8 cellular contexts compared by ENCODE assay signal in genomic region chr4:52713456-52713937, GRCh38. TPM values are rescaled to one million over a fixed set of nuclear protein-coding genes. Genes with fewer than 3 reads are reported as not detected.
A peak's percentile ranks its signal among the peaks of the same experiment; 100 is the strongest.
DNase-seq lines count a peak whose midpoint lies in the region; ATAC-seq and TF ChIP-seq lines count a peak whose summit lies in the region.

No MANE protein-coding gene starts in this region.

- H3K9me3 ChIP-seq in BE2C (no peaks in the 10 kb centered on the region), mammary epithelial cell (replicated peaks; ENCODE audit: insufficient read depth, low read length) (no peaks in the 10 kb centered on the region), muscle layer of colon (ENCODE audit: low read length) (no peaks in the 10 kb centered on the region)

- TF ChIP-seq EP300 in Ishikawa (IDR thresholded peaks at IDR 0.05; ENCODE audit: borderline replicate concordance) = no peak

- H3K79me2 ChIP-seq in mammary epithelial cell (ENCODE audit: insufficient read depth, low read length) = peaks cover 32% of the 10 kb centered on the region

- peak overlapping the region; percentile 69 for H3K4me3 ChIP-seq in BE2C (ENCODE audit: low read depth, low read length)
- H3K4me3 ChIP-seq in mammary epithelial cell (replicated peaks in 1 of 3; ENCODE audit: insufficient read depth in 1 of 3, low read depth in 2 of 3, low read length in 3 of 3) = peak overlapping the region; percentile 80 to 85 (median 82)
- H3K4me3 ChIP-seq in muscle layer of colon (ENCODE audit: low read depth in 1 of 2, low read length in 2 of 2) = peak overlapping the region in 1 of 2 donors; percentile 87

- CTCF ChIA-PET in mammary epithelial cell (lab: Charles Lee; ENCODE audit: low non-redundant PET) = no interaction called here

- H3K4me2 ChIP-seq in mammary epithelial cell (ENCODE audit: insufficient read depth, low read depth, low read length) = peak overlapping the region; percentile 87

- H3K4me1 ChIP-seq in BE2C = no peaks in the 10 kb centered on the region
- peaks cover 31% of the 10 kb centered on the region for H3K4me1 ChIP-seq in mammary epithelial cell (ENCODE audit: insufficient read depth, low read length)
- peaks cover 18% of the 10 kb centered on the region for H3K4me1 ChIP-seq in muscle layer of colon (ENCODE audit: insufficient read depth, low read length)

- intact Hi-C loops in mammary epithelial cell (cut with micrococcal nuclease) = loop anchor here (2.0 to 5.0 kb wide), 5 partner anchors 56 to 269 kb away; partner anchors contain the start of gene USP46

- WGBS in mammary epithelial cell (ENCODE audit: low coverage, missing lambda C conversion rate) = 67% methylated on average over 12 of the region's 12 CpGs

- H3K27ac ChIP-seq in mammary epithelial cell (ENCODE audit: insufficient read depth, low read depth, low read length) (peak overlapping the region; percentile 84), muscle layer of colon (ENCODE audit: low read depth, low read length) (no peak overlapping the region)

- H3K9ac ChIP-seq in mammary epithelial cell (ENCODE audit: insufficient read depth, low read length) (peak overlapping the region; percentile 84), muscle layer of colon (ENCODE audit: low read length) (peak overlapping the region; percentile 44)

- H3K36me3 ChIP-seq in BE2C (peaks cover 42% of the 10 kb centered on the region), mammary epithelial cell (ENCODE audit: insufficient read depth, low read length) (peaks cover 33% of the 10 kb centered on the region), muscle layer of colon (ENCODE audit: insufficient read depth, low read length) (peaks cover 9% of the 10 kb centered on the region)

- in situ Hi-C loops in mammary epithelial cell (cut with MboI; ENCODE audit: low sequenced_read_pairs in 2 of 2) = loop anchor here in 1 of 2 donors (5.0 kb wide), 1 partner anchor 166 kb away; no protein-coding TSS in a partner anchor

- ATAC-seq in GM21576 (IDR thresholded peaks at IDR 0.05; ENCODE audit: unreplicated experiment) = no peak

- TF ChIP-seq RAD21 in Ishikawa (IDR thresholded peaks at IDR 0.05; ENCODE audit: low read depth) = no peak

- H2AFZ ChIP-seq in mammary epithelial cell (ENCODE audit: low read depth, low read length) = no peak overlapping the region

- dilution Hi-C loops in mammary epithelial cell (cut with HindIII; ENCODE audit: low sequenced_read_pairs) = no loop called here

- DNase-seq in BE2C (peak; percentile 9), mammary epithelial cell (no peak), NCI-H2227 (lab: John Stamatoyannopoulos, UW; ENCODE audit: unreplicated experiment) (no peak), LoVo (ENCODE audit: low spot score) (no peak)
- no peak for DNase-seq in NK-92 treated with Interleukin-12 subunit alpha and Interleukin-12 subunit beta, amount 100 ng/mL, for 24 hours (lab: John Stamatoyannopoulos, UW)

- no TSS peak for BruUV-seq in mammary epithelial cell (replicated peaks; lab: Mats Ljungman, UMichigan)

- no peaks in the 10 kb centered on the region for H3K27me3 ChIP-seq in BE2C
- H3K27me3 ChIP-seq in mammary epithelial cell (ENCODE audit: insufficient read depth, low read length) = no peaks in the 10 kb centered on the region
- H3K27me3 ChIP-seq in muscle layer of colon (ENCODE audit: control insufficient read depth in 1 of 2, insufficient read depth in 2 of 2, low read length in 2 of 2) = no peaks in the 10 kb centered on the region

- no peaks in the 10 kb centered on the region for H4K20me1 ChIP-seq in mammary epithelial cell (ENCODE audit: insufficient read depth, low read length)

- TF ChIP-seq CTCF in BE2C (IDR thresholded peaks at IDR 0.05; ENCODE audit: low read depth, low read length) (no peak), mammary epithelial cell (conservative IDR thresholded peaks at IDR 0.05 in 1 of 2, IDR thresholded peaks at IDR 0.05 in 1 of 2; ENCODE audit: extremely low read depth in 1 of 2, insufficient read depth in 1 of 2, low read depth in 1 of 2, low read length in 2 of 2) (no peak)

TF ChIP-seq in Ishikawa, 13 proteins besides CTCF, POLR2A, EP300 and RAD21:
- TF ChIP-seq, protein P1, sequence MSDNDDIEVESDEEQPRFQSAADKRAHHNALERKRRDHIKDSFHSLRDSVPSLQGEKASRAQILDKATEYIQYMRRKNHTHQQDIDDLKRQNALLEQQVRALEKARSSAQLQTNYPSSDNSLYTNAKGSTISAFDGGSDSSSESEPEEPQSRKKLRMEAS (IDR thresholded peaks at IDR 0.05) = 0 out of 2 replicates have a peak, but pooled peaks have one; percentile 12
- no peak for TF ChIP-seq YY1 (IDR thresholded peaks at IDR 0.05; ENCODE audit: low read depth)

RNA-seq across cellular contexts. Expression of gene ERVMER34-1, which starts 37.7 kb away (rescaled TPM):
- not detected for polyA plus RNA-seq in BE2C (2012; ENCODE audit: insufficient read depth, insufficient read length, low read depth)
- 1 to 10 TPM; 5.7 to 6.6 TPM for total RNA-seq in mammary epithelial cell
- 13.5 TPM for polyA plus RNA-seq in mammary epithelial cell
- polyA minus RNA-seq in mammary epithelial cell = 28.6 TPM

RNA-seq across cellular contexts. Expression of gene USP46, which starts 54.4 kb away (rescaled TPM):
- polyA plus RNA-seq in BE2C (2012; ENCODE audit: insufficient read depth, insufficient read length, low read depth) = 4.8 TPM
- total RNA-seq in mammary epithelial cell = 10 to 100 TPM; 15.2 to 24.9 TPM
- polyA plus RNA-seq in mammary epithelial cell = 7.3 TPM
- polyA minus RNA-seq in mammary epithelial cell = 25.9 TPM
